9 cellular contexts compared by ENCODE assay signal in the genomic region with DNA sequence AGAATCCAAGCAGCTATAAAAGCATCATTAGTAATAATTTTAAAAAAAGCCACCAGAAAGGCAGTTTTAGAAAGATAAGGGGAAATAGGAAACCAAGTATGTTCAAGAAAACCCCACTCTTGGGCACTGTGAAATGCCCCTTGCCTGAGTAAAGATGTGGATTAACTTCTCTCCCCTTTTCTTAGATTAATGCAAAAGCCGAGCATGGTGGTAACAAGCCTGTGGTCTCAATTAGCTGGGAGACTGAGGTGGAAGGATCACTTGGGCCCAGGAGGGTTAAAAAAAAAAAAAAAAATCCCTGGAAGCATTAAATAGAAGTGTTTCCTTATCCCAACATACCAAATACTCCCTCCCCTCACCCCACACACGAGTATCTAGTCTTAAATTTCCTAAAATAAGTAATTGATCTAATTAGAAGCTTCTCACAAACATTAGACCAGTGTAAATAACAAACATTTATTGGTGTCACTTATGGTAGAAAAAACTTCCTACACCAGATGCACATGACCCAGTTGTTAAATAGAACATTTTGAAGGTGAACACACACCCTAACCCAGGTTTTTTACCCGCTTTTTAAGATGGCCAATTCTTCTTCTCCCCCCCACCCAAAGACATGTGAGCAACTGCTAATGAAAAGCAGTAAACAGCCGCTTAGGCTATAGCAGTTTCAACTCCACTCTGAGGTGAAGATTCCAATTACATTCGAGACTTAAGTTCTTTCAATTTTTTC. TPM values are rescaled to one million over a fixed set of nuclear protein-coding genes. Genes with fewer than 3 reads are reported as not detected.
DNase-seq lines count a peak whose midpoint lies in the region; ATAC-seq and TF ChIP-seq lines count a peak whose summit lies in the region.
"Had no signal": no experiment of that assay in that cellular context is flagged by ENCODE, and none has a peak within 500 bp of the region (broad histone marks: within the 10 kb centered on the region; RNA-seq: fewer than 3 reads in every experiment).

No MANE protein-coding gene starts in this region.

- H3K9me3 Mint-ChIP-seq in T-helper 1 cell treated with Interleukin-12 subunit alpha and Interleukin-12 subunit beta and Interleukin-4 antibody, amounts not matched to agents 30 μg/mL and 1 μg/mL, for 36 hours: no peaks in the 10 kb centered on the region
- no peaks in the 10 kb centered on the region for H3K9me3 Mint-ChIP-seq in endodermal cell
- H3K9me3 Mint-ChIP-seq: activated CD4-positive, alpha-beta T cell treated with anti-CD3 and anti-CD28 coated beads, Interleukin-2, amount 10 ng/mL, durations not matched to agents 7 days and 5 days had no signal

- TF ChIP-seq CTCF in RWPE2 (IDR thresholded peaks at IDR 0.05; ENCODE audit: poor library complexity, severe bottlenecking) (no peak), endodermal cell (conservative IDR thresholded peaks at IDR 0.05) (no peak), gastrocnemius medialis (IDR thresholded peaks at IDR 0.05 in 4 of 5, conservative IDR thresholded peaks at IDR 0.05 in 1 of 5) (no peak), adrenal gland (IDR thresholded peaks at IDR 0.05) (no peak)

- WGBS in endodermal cell (ENCODE audit: insufficient coverage in 1 of 2, insufficient read length in 1 of 2), 2 experiments: 87 to 97% methylated on average over 3 to 4 of the region's 5 CpGs
- 58 to 67% (median 63%) methylated on average over 5 of the region's 5 CpGs for WGBS in adrenal gland, 4 donors

- H3K27ac Mint-ChIP-seq in T-helper 1 cell treated with Interleukin-12 subunit alpha and Interleukin-12 subunit beta and Interleukin-4 antibody, amounts not matched to agents 30 μg/mL and 1 μg/mL, for 36 hours: no peak overlapping the region
- peak overlapping the region; percentile 54 for H3K27ac Mint-ChIP-seq in endodermal cell

- intact Hi-C loops in gastrocnemius medialis (cut with DNase I; ENCODE audit: low total_unique reads): no loop called here
- intact Hi-C loops in adrenal gland (cut with DNase I): loop anchor here in 1 of 2 donors (10.0 kb wide), 1 partner anchor 109 kb away; no protein-coding TSS in a partner anchor

- peaks cover 42% of the 10 kb centered on the region for H3K4me1 Mint-ChIP-seq in T-helper 1 cell treated with Interleukin-12 subunit alpha and Interleukin-12 subunit beta and Interleukin-4 antibody, amounts not matched to agents 30 μg/mL and 1 μg/mL, for 36 hours (ENCODE audit: low read depth)
- H3K4me1 Mint-ChIP-seq in endodermal cell: peaks cover 42% of the 10 kb centered on the region

- peak overlapping the region; percentile 92 for H3K4me3 Mint-ChIP-seq in T-helper 1 cell treated with Interleukin-12 subunit alpha and Interleukin-12 subunit beta and Interleukin-4 antibody, amounts not matched to agents 30 μg/mL and 1 μg/mL, for 36 hours
- H3K4me3 Mint-ChIP-seq in endodermal cell: peak overlapping the region; percentile 95

- peak overlapping the region; percentile 80 for H3K27ac ChIP-seq in RWPE2 (ENCODE audit: poor library complexity, severe bottlenecking)
- H3K27ac ChIP-seq in endodermal cell (ENCODE audit: low read depth, low read length): no peak overlapping the region
- peak overlapping the region in 3 of 4 donors; percentile 0 to 46 (median 30) for H3K27ac ChIP-seq in gastrocnemius medialis
- no peak overlapping the region for H3K27ac ChIP-seq in adrenal gland

- in situ Hi-C loops in gastrocnemius medialis (cut with MboI; ENCODE audit: low sequenced_read_pairs in 4 of 4): no loop called here

- no peak overlapping the region for H3K9ac ChIP-seq in endodermal cell (ENCODE audit: extremely low read depth, low read length, poor library complexity, severe bottlenecking)

- H3K36me3 Mint-ChIP-seq in T-helper 1 cell treated with Interleukin-12 subunit alpha and Interleukin-12 subunit beta and Interleukin-4 antibody, amounts not matched to agents 30 μg/mL and 1 μg/mL, for 36 hours (ENCODE audit: low read depth): peaks cover 68% of the 10 kb centered on the region
- H3K36me3 Mint-ChIP-seq in endodermal cell (ENCODE audit: low read depth): peaks cover 72% of the 10 kb centered on the region

- no peaks in the 10 kb centered on the region for H3K27me3 Mint-ChIP-seq in T-helper 1 cell treated with Interleukin-12 subunit alpha and Interleukin-12 subunit beta and Interleukin-4 antibody, amounts not matched to agents 30 μg/mL and 1 μg/mL, for 36 hours (ENCODE audit: low read depth)
- no peaks in the 10 kb centered on the region for H3K27me3 Mint-ChIP-seq in endodermal cell (ENCODE audit: insufficient read depth)
- H3K27me3 Mint-ChIP-seq: activated CD4-positive, alpha-beta T cell treated with anti-CD3 and anti-CD28 coated beads, Interleukin-2, amount 10 ng/mL, durations not matched to agents 7 days and 5 days had no signal

- H3K4me1 ChIP-seq in RWPE2 (ENCODE audit: insufficient read depth, poor library complexity, severe bottlenecking) (peaks cover 26% of the 10 kb centered on the region), endodermal cell (ENCODE audit: control insufficient read depth, insufficient read depth, low read length) (no peaks in the 10 kb centered on the region), gastrocnemius medialis (peaks cover 52 to 57% of the 10 kb centered on the region in 2 donors), adrenal gland (replicated peaks in 1 of 2) (peaks cover 14 to 57% of the 10 kb centered on the region in 2 donors)

- peaks cover 78% of the 10 kb centered on the region for H3K36me3 ChIP-seq in RWPE2 (ENCODE audit: low read depth)
- H3K36me3 ChIP-seq in endodermal cell (ENCODE audit: control insufficient read depth, insufficient read depth, low read length): peaks cover 67% of the 10 kb centered on the region
- H3K36me3 ChIP-seq in gastrocnemius medialis: peaks cover 5 to 68% of the 10 kb centered on the region in 2 donors
- H3K36me3 ChIP-seq in adrenal gland (replicated peaks in 1 of 2): peaks cover 0 to 52% of the 10 kb centered on the region in 2 donors

- DNase-seq in T-helper 1 cell (no peak), RWPE2 (ENCODE audit: low spot score) (no peak), endodermal cell (no peak), gastrocnemius medialis (no peak), DMS79 (lab: John Stamatoyannopoulos, UW) (no peak), adrenal gland (no peak), NCI-H748 treated with DMSO at 0.1 percent for 48 hours (lab: John Stamatoyannopoulos, UW) (no peak)
- DNase-seq: activated CD4-positive, alpha-beta T cell treated with anti-CD3 and anti-CD28 coated beads, Interleukin-2, amount 10 ng/mL, durations not matched to agents 7 days and 5 days had no signal

- no peak for ATAC-seq in RWPE2 (ENCODE audit: low read depth)
- no peak for ATAC-seq in gastrocnemius medialis

- H3K9me3 ChIP-seq in RWPE2 (ENCODE audit: severe bottlenecking) (no peaks in the 10 kb centered on the region), endodermal cell (ENCODE audit: control insufficient read depth, low read length) (no peaks in the 10 kb centered on the region), gastrocnemius medialis (no peaks in the 10 kb centered on the region), adrenal gland (replicated peaks in 1 of 3) (no peaks in the 10 kb centered on the region)

- TF ChIP-seq POLR2A in gastrocnemius medialis (IDR thresholded peaks at IDR 0.05): no peak
- TF ChIP-seq POLR2A in adrenal gland (IDR thresholded peaks at IDR 0.05): no peak

- no peak overlapping the region for H3K4me3 ChIP-seq in RWPE2 (ENCODE audit: severe bottlenecking)
- peak overlapping the region; percentile 99 for H3K4me3 ChIP-seq in endodermal cell (ENCODE audit: low read length)
- peak overlapping the region in 1 of 4 donors; percentile 17 for H3K4me3 ChIP-seq in gastrocnemius medialis
- H3K4me3 ChIP-seq in adrenal gland: no peak overlapping the region

- H3K27me3 ChIP-seq in RWPE2 (ENCODE audit: insufficient read depth, poor library complexity, severe bottlenecking) (no peaks in the 10 kb centered on the region), endodermal cell (ENCODE audit: control insufficient read depth, insufficient read depth, low read length, poor library complexity, severe bottlenecking) (no peaks in the 10 kb centered on the region), gastrocnemius medialis (no peaks in the 10 kb centered on the region), adrenal gland (no peaks in the 10 kb centered on the region)

RNA-seq across cellular contexts. Expression of a gene that starts 5.2 kb away (rescaled TPM):
- total RNA-seq in endodermal cell (100 to 1,000 TPM; 245 to 487 TPM), gastrocnemius medialis (10 to 100 TPM; 39.9 to 69.3 (median 46.0) TPM), adrenal gland (100 to 1,000 TPM in 5 of 8 donors, 10 to 100 TPM in 3; 62.7 to 551 (median 133) TPM)
- polyA plus RNA-seq in endodermal cell (2013, experiment 1 of 2): 252 TPM
- polyA plus RNA-seq in endodermal cell (2013, experiment 2 of 2): 282 TPM
- polyA plus RNA-seq in adrenal gland: 100 to 1,000 TPM in 1 of 3 donors, 10 to 100 TPM in 2; 30.0 to 677 (median 40.6) TPM

RNA-seq across cellular contexts. Expression of a gene that starts 25.7 kb away (rescaled TPM):
- total RNA-seq in endodermal cell: 10 to 100 TPM; 44.4 to 48.4 TPM
- 20.2 TPM for polyA plus RNA-seq in endodermal cell (2013, experiment 1 of 2)
- 24.2 TPM for polyA plus RNA-seq in endodermal cell (2013, experiment 2 of 2)
- 10 to 100 TPM; 46.9 to 66.8 (median 53.6) TPM for total RNA-seq in gastrocnemius medialis
- 10 to 100 TPM; 27.9 to 63.1 (median 41.3) TPM for total RNA-seq in adrenal gland
- polyA plus RNA-seq in adrenal gland: 10 to 100 TPM in 1 of 3 donors, 1 to 10 TPM in 2; 7.1 to 25.5 (median 9.6) TPM

RNA-seq across cellular contexts. Expression of a gene that starts 35.6 kb away (rescaled TPM):
- total RNA-seq in endodermal cell (10 to 100 TPM; 19.3 to 19.7 TPM), gastrocnemius medialis (10 to 100 TPM in 3 of 4 donors, 1 to 10 TPM in 1; 8.7 to 15.0 (median 13.4) TPM), adrenal gland (10 to 100 TPM; 11.0 to 22.5 (median 16.4) TPM)
- polyA plus RNA-seq in endodermal cell (2013, experiment 1 of 2): 19.6 TPM
- 18.7 TPM for polyA plus RNA-seq in endodermal cell (2013, experiment 2 of 2)
- polyA plus RNA-seq in adrenal gland: 10 to 100 TPM; 16.7 to 27.3 (median 17.2) TPM

RNA-seq across cellular contexts. Expression of a gene that starts 46.4 kb away (rescaled TPM):
- total RNA-seq in endodermal cell: 10 to 100 TPM; 38.2 to 49.6 TPM
- 31.8 TPM for polyA plus RNA-seq in endodermal cell (2013, experiment 1 of 2)
- 29.4 TPM for polyA plus RNA-seq in endodermal cell (2013, experiment 2 of 2)
- total RNA-seq in gastrocnemius medialis: 10 to 100 TPM; 49.4 to 80.6 (median 73.6) TPM
- total RNA-seq in adrenal gland: 10 to 100 TPM; 30.8 to 71.1 (median 48.0) TPM
- 10 to 100 TPM; 15.9 to 51.0 (median 17.1) TPM for polyA plus RNA-seq in adrenal gland

Comparison
In these comparisons a context has a peak if more than half of its experiments do, and no peak if none do; other contexts are left out.
1. H3K27ac ChIP-seq: peak in RWPE2 (single experiment) and gastrocnemius medialis (3 of 4); none in endodermal cell (single experiment) and adrenal gland (0 of 5).